8 cellular contexts compared by ENCODE assay signal in genomic region chr11:69674886-69675714, GRCh38. TPM values are rescaled to one million over a fixed set of nuclear protein-coding genes. Genes with fewer than 3 reads are reported as not detected.
DNase-seq lines count a peak whose midpoint lies in the region; ATAC-seq and TF ChIP-seq lines count a peak whose summit lies in the region.

A gene with protein sequence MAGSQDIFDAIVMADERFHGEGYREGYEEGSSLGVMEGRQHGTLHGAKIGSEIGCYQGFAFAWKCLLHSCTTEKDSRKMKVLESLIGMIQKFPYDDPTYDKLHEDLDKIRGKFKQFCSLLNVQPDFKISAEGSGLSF (minus strand): TSS chr11:69675353. CDS start chr11:69675239, 114 bp downstream.

- ATAC-seq in HG03442 (IDR thresholded peaks at IDR 0.05; ENCODE audit: unreplicated experiment), result peak; percentile 80

- peak within 1 kb of the TSS; percentile 96 for H3K4me3 Mint-ChIP-seq in activated CD4-positive, alpha-beta T cell treated with anti-CD3 and anti-CD28 coated beads, Interleukin-2, amount 10 ng/mL, durations not matched to agents 24 days and 14 days

- DNase-seq in Ammon's horn (ENCODE audit: low spot score) (peak; percentile 96), GM19238 (ENCODE audit: insufficient read length, low spot score) (peak; percentile 97), NCI-H526 treated with DMSO at 0.1 percent for 48 hours (lab: John Stamatoyannopoulos, UW) (peak; percentile 92), colonic mucosa (peak; percentile 98)
- DNase-seq in activated CD4-positive, alpha-beta T cell treated with anti-CD3 and anti-CD28 coated beads, Interleukin-2, amount 10 ng/mL, durations not matched to agents 24 days and 14 days, result peak; percentile 98
- DNase-seq in stimulated activated CD4-positive, alpha-beta T cell treated with anti-CD3 and anti-CD28 coated beads, Interleukin-1b, Interleukin-23, amount 100 ng/mL, for 24 hours (ENCODE audit: low read depth in 4 of 4, low spot score in 1 of 4), result peak; percentile 88 to 98 (median 93)

- H3K27me3 ChIP-seq in colonic mucosa (no peaks in the 10 kb centered on the region), layer of hippocampus (ENCODE audit: control insufficient read depth, insufficient read depth, low read length) (no peaks in the 10 kb centered on the region)

- H3K9me3 Mint-ChIP-seq in activated CD4-positive, alpha-beta T cell treated with anti-CD3 and anti-CD28 coated beads, Interleukin-2, amount 10 ng/mL, durations not matched to agents 24 days and 14 days, result no peaks in the 10 kb centered on the region

- peak within 1 kb of the TSS; percentile 92 for H3K27ac Mint-ChIP-seq in activated CD4-positive, alpha-beta T cell treated with anti-CD3 and anti-CD28 coated beads, Interleukin-2, amount 10 ng/mL, durations not matched to agents 24 days and 14 days

- peaks cover 20% of the 10 kb centered on the region for H3K4me1 Mint-ChIP-seq in activated CD4-positive, alpha-beta T cell treated with anti-CD3 and anti-CD28 coated beads, Interleukin-2, amount 10 ng/mL, durations not matched to agents 24 days and 14 days

- peak within 1 kb of the TSS; percentile 85 to 86 for H3K9ac ChIP-seq in colonic mucosa (ENCODE audit: low read depth in 2 of 2, low read length in 2 of 2)

- H3K9me3 ChIP-seq in colonic mucosa, result no peaks in the 10 kb centered on the region

- H3K36me3 ChIP-seq in colonic mucosa, result no peaks in the 10 kb centered on the region

- H3K27ac ChIP-seq in colonic mucosa (peak within 1 kb of the TSS; percentile 76), layer of hippocampus (ENCODE audit: low read depth, low read length) (peak within 1 kb of the TSS; percentile 80)

- peaks cover 15% of the 10 kb centered on the region for H3K36me3 Mint-ChIP-seq in activated CD4-positive, alpha-beta T cell treated with anti-CD3 and anti-CD28 coated beads, Interleukin-2, amount 10 ng/mL, durations not matched to agents 24 days and 14 days (ENCODE audit: low read depth)

- H3K27me3 Mint-ChIP-seq in activated CD4-positive, alpha-beta T cell treated with anti-CD3 and anti-CD28 coated beads, Interleukin-2, amount 10 ng/mL, durations not matched to agents 24 days and 14 days, result peaks cover 5% of the 10 kb centered on the region

- intact Hi-C loops in activated CD4-positive, alpha-beta T cell treated with anti-CD3 and anti-CD28 coated beads, Interleukin-2, amount 10 ng/mL, durations not matched to agents 24 days and 14 days (cut with micrococcal nuclease), result loop anchor here (1.0 kb wide), 3 partner anchors 529 to 627 kb away; partner anchors contain the start of genes PPFIA1 and TPCN2
- intact Hi-C loops in colonic mucosa (cut with DNase I), result loop anchor here (5.0 kb wide), 1 partner anchor 573 kb away; no protein-coding TSS in a partner anchor

- H3K4me1 ChIP-seq in colonic mucosa, result no peaks in the 10 kb centered on the region

- TF ChIP-seq CTCF in colonic mucosa (IDR thresholded peaks at IDR 0.05), result no peak

- H3K4me3 ChIP-seq in colonic mucosa, result peak within 1 kb of the TSS; percentile 99

RNA-seq across cellular contexts. Expression of the gene that starts here (rescaled TPM):
- total RNA-seq in activated CD4-positive, alpha-beta T cell treated with anti-CD3 and anti-CD28 coated beads, Interleukin-2, amount 10 ng/mL, durations not matched to agents 24 days and 14 days, result 29.3 and 32.1 TPM in 2 replicates
- 10 to 100 TPM; 11.3 to 20.0 TPM for total RNA-seq in colonic mucosa

Comparison
In these comparisons a context has a peak if more than half of its experiments do, and no peak if none do; other contexts are left out.
1. Peak in every context shown above with its lines: DNase-seq, ATAC-seq, H3K4me3 ChIP-seq and H3K27ac ChIP-seq.